In genomic region chr19:7718668-7719067, GRCh38 we compare ENCODE assay signal across 36 cellular contexts. TPM values are rescaled to one million over a fixed set of nuclear protein-coding genes. Genes with fewer than 3 reads are reported as not detected.
DNase-seq lines count a peak whose midpoint lies in the region; ATAC-seq lines count a peak whose summit lies in the region.
"Had no signal": no experiment of that assay in that cellular context is flagged by ENCODE, and none has a peak within 500 bp of the region (broad histone marks: within the 10 kb centered on the region; RNA-seq: fewer than 3 reads in every experiment).

No MANE protein-coding gene starts in this region.

- POLR2A ChIA-PET in CD8-positive, alpha-beta memory T cell (lab: Charles Lee): no interaction called here

- H3K9me3 ChIP-seq in CD8-positive, alpha-beta memory T cell (ENCODE audit: low read length): no peaks in the 10 kb centered on the region
- no peaks in the 10 kb centered on the region for H3K9me3 ChIP-seq in T-helper 17 cell (ENCODE audit: control insufficient read depth, low read length, poor library complexity, severe bottlenecking)
- H3K9me3 ChIP-seq: pancreas had no signal

- peaks cover 0 to 6% (median 0%) of the 10 kb centered on the region in 5 donors for H3K9me3 Mint-ChIP-seq in CD8-positive, alpha-beta memory T cell
- peaks cover 0 to 3% of the 10 kb centered on the region in 2 donors for H3K9me3 Mint-ChIP-seq in effector memory CD8-positive, alpha-beta T cell
- H3K9me3 Mint-ChIP-seq: H9 had no signal

- peaks cover 5 to 11% (median 9%) of the 10 kb centered on the region in 3 donors for H3K4me1 Mint-ChIP-seq in CD8-positive, alpha-beta memory T cell
- H3K4me1 Mint-ChIP-seq in T-helper 17 cell: peaks cover 2% of the 10 kb centered on the region
- H3K4me1 Mint-ChIP-seq in effector memory CD8-positive, alpha-beta T cell (ENCODE audit: low read depth in 2 of 2): peaks cover 0 to 6% of the 10 kb centered on the region in 2 donors

- peaks cover 9% of the 10 kb centered on the region for H3K4me1 ChIP-seq in CD8-positive, alpha-beta memory T cell (ENCODE audit: insufficient read depth, low read length)
- H3K4me1 ChIP-seq: neural progenitor cell, pancreas, stomach had no signal

- ATAC-seq in T-helper 17 cell: peak; percentile 61
- peak; percentile 90 for ATAC-seq in effector memory CD8-positive, alpha-beta T cell (replicated peaks)
- ATAC-seq in stimulated activated naive CD8-positive, alpha-beta T cell treated with anti-CD3 and anti-CD28 coated beads, Interleukin-15, Interleukin-2, amounts not matched to agents 100 U/mL and 50 U/mL, for 24 hours: peak; percentile 20
- ATAC-seq in GM21447 (IDR thresholded peaks at IDR 0.05; ENCODE audit: unreplicated experiment): no peak
- ATAC-seq in HG03045 (IDR thresholded peaks at IDR 0.05; ENCODE audit: unreplicated experiment): no peak
- ATAC-seq: pancreas had no signal

- peaks cover 3 to 7% of the 10 kb centered on the region in 2 donors for H3K27me3 Mint-ChIP-seq in CD8-positive, alpha-beta memory T cell
- peaks cover 7% of the 10 kb centered on the region for H3K27me3 Mint-ChIP-seq in T-helper 17 cell
- H3K27me3 Mint-ChIP-seq in effector memory CD8-positive, alpha-beta T cell: peaks cover 0 to 11% of the 10 kb centered on the region in 2 donors

- H3K4me3 ChIP-seq in CD8-positive, alpha-beta memory T cell (ENCODE audit: low read length): no peak overlapping the region
- H3K4me3 ChIP-seq: coronary artery, neural progenitor cell, pancreas, skin epidermis, stomach had no signal

- peak overlapping the region in 4 of 7 donors; percentile 35 to 51 (median 42) for H3K4me3 Mint-ChIP-seq in CD8-positive, alpha-beta memory T cell
- H3K4me3 Mint-ChIP-seq in T-helper 17 cell: peak overlapping the region; percentile 33
- H3K4me3 Mint-ChIP-seq in effector memory CD8-positive, alpha-beta T cell: peak overlapping the region in 1 of 2 donors; percentile 52
- H3K4me3 Mint-ChIP-seq: H9, neural progenitor cell had no signal

- peak in 1 of 5 donors; percentile 44 for DNase-seq in CD8-positive, alpha-beta memory T cell
- no peak for DNase-seq in T-helper 17 cell
- DNase-seq in effector memory CD8-positive, alpha-beta T cell: peak in 1 of 3 experiments; percentile 11
- no peak for DNase-seq in stimulated activated naive CD8-positive, alpha-beta T cell treated with anti-CD3 and anti-CD28 coated beads, Interleukin-15, Interleukin-2, amounts not matched to agents 100 U/mL and 50 U/mL, for 24 hours
- no peak for DNase-seq in AML-193 (lab: John Stamatoyannopoulos, UW)
- DNase-seq in DMS79 treated with DMSO at 0.1 percent for 48 hours (lab: John Stamatoyannopoulos, UW): no peak
- DNase-seq: ACHN; activated CD4-positive, alpha-beta T cell treated with anti-CD3 and anti-CD28 coated beads for 48 hours; activated effector memory CD4-positive, alpha-beta T cell treated with anti-CD3 and anti-CD28 coated beads, Interleukin-2, amount 50 U/mL, for 16 hours; activated T-cell treated with anti-CD3 and anti-CD28 coated beads, Interleukin-2, amount 50 U/mL, for 1 hour; effector memory CD4-positive, alpha-beta T cell; H9; hypothalamus; mammary epithelial cell; MM.1S; NCI-H2081; NCI-H226; NCI-H526 treated with DMSO at 0.1 percent for 48 hours; NK-92 treated with Interleukin-12 subunit alpha and Interleukin-12 subunit beta, amount 100 ng/mL, for 24 hours; pancreas; retina; SIG-M5; stomach; SW 1271; T1000 had no signal

- no peaks in the 10 kb centered on the region for H3K36me3 ChIP-seq in CD8-positive, alpha-beta memory T cell (ENCODE audit: insufficient read depth, low read length)
- H3K36me3 ChIP-seq: neural progenitor cell, pancreas, stomach had no signal

- peaks cover 0 to 8% (median 0%) of the 10 kb centered on the region in 3 donors for H3K36me3 Mint-ChIP-seq in CD8-positive, alpha-beta memory T cell
- H3K36me3 Mint-ChIP-seq in T-helper 17 cell (ENCODE audit: low read depth): no peaks in the 10 kb centered on the region
- no peaks in the 10 kb centered on the region for H3K36me3 Mint-ChIP-seq in effector memory CD8-positive, alpha-beta T cell (ENCODE audit: insufficient read depth)
- H3K36me3 Mint-ChIP-seq: neural progenitor cell had no signal

- peak overlapping the region in 5 of 8 donors; percentile 42 to 74 (median 59) for H3K27ac Mint-ChIP-seq in CD8-positive, alpha-beta memory T cell
- peak overlapping the region; percentile 21 for H3K27ac Mint-ChIP-seq in T-helper 17 cell
- peak overlapping the region in 1 of 2 donors; percentile 55 for H3K27ac Mint-ChIP-seq in effector memory CD8-positive, alpha-beta T cell
- H3K27ac Mint-ChIP-seq: H9, neural progenitor cell had no signal

- CTCF ChIA-PET in CD8-positive, alpha-beta memory T cell (lab: Charles Lee): interaction anchor here (1.4 kb wide), 1 partner anchor 38 kb away, joined by 3 read pairs; the partner anchor contains the start of gene TRAPPC5

- H3K27ac ChIP-seq in CD8-positive, alpha-beta memory T cell (ENCODE audit: low read depth, low read length): no peak overlapping the region
- H3K27ac ChIP-seq: coronary artery, HL-60, neural progenitor cell, pancreas, skin epidermis, stomach, VCaP had no signal

- H3K27me3 ChIP-seq in CD8-positive, alpha-beta memory T cell (ENCODE audit: insufficient read depth, low read length, poor library complexity, severe bottlenecking): no peaks in the 10 kb centered on the region
- H3K27me3 ChIP-seq: neural progenitor cell, pancreas had no signal

RNA-seq across cellular contexts. Expression of gene CLEC4G, which starts 13.2 kb away (rescaled TPM):
- total RNA-seq in CD8-positive, alpha-beta memory T cell: not detected
- not detected for polyA plus RNA-seq in CD8-positive, alpha-beta memory T cell
- not detected for total RNA-seq in T-helper 17 cell
- total RNA-seq: activated CD8-positive, alpha-beta memory T cell treated with anti-CD3 and anti-CD28 coated beads for 36 hours; epithelial cell of proximal tubule; glomerular endothelial cell; H9; mammary epithelial cell had no signal
- polyA plus RNA-seq: mammary epithelial cell had no signal

RNA-seq across cellular contexts. Expression of gene FCER2, which starts 16.7 kb away (rescaled TPM):
- 1 to 10 TPM in 1 of 2 experiments, under 1 TPM in 1; 0.96 to 1.6 TPM for total RNA-seq in CD8-positive, alpha-beta memory T cell
- not detected for polyA plus RNA-seq in CD8-positive, alpha-beta memory T cell
- 1 to 10 TPM in 1 of 2 donors, not detected in 1; 7.0 TPM for total RNA-seq in T-helper 17 cell
- total RNA-seq: cardiac septum, epithelial cell of proximal tubule, glomerular endothelial cell, H9, mammary epithelial cell had no signal
- polyA plus RNA-seq: mammary epithelial cell had no signal

RNA-seq across cellular contexts. Expression of gene CD209, which starts 28.7 kb away (rescaled TPM):
- under 1 TPM; 0.16 to 0.28 TPM for total RNA-seq in CD8-positive, alpha-beta memory T cell
- not detected for polyA plus RNA-seq in CD8-positive, alpha-beta memory T cell
- not detected for total RNA-seq in T-helper 17 cell
- total RNA-seq: activated CD8-positive, alpha-beta memory T cell treated with anti-CD3 and anti-CD28 coated beads for 36 hours; glomerular endothelial cell; H9; mammary epithelial cell had no signal
- polyA plus RNA-seq: mammary epithelial cell had no signal

RNA-seq across cellular contexts. Expression of gene TRAPPC5, which starts 38.0 kb away (rescaled TPM):
- total RNA-seq in CD8-positive, alpha-beta memory T cell: 10 to 100 TPM; 63.5 to 70.1 TPM
- 155 TPM for polyA plus RNA-seq in CD8-positive, alpha-beta memory T cell
- total RNA-seq in T-helper 17 cell: 10 to 100 TPM; 55.5 to 69.8 TPM

RNA-seq across cellular contexts. Expression of gene MCEMP1, which starts 41.8 kb away (rescaled TPM):
- not detected for total RNA-seq in CD8-positive, alpha-beta memory T cell
- polyA plus RNA-seq in CD8-positive, alpha-beta memory T cell: not detected
- under 1 TPM; 0.52 to 0.68 TPM for total RNA-seq in T-helper 17 cell
- total RNA-seq: activated CD8-positive, alpha-beta memory T cell treated with anti-CD3 and anti-CD28 coated beads for 36 hours; epithelial cell of proximal tubule; glomerular endothelial cell; H9; mammary epithelial cell had no signal

Comparison
In these comparisons a context has a peak if more than half of its experiments do, and no peak if none do; other contexts are left out.
1. ATAC-seq: peak in T-helper 17 cell (single experiment), effector memory CD8-positive, alpha-beta T cell (single experiment) and stimulated activated naive CD8-positive, alpha-beta T cell treated with anti-CD3 and anti-CD28 coated beads, Interleukin-15, Interleukin-2, amounts not matched to agents 100 U/mL and 50 U/mL, for 24 hours (single experiment); none in GM21447 (single experiment) and HG03045 (single experiment).